In genomic region chr1:156152628-156153027, GRCh38 we compare ENCODE assay signal across 17 cellular contexts. TPM values are rescaled to one million over a fixed set of nuclear protein-coding genes. Genes with fewer than 3 reads are reported as not detected.
A peak's percentile ranks its signal among the peaks of the same experiment; 100 is the strongest.
DNase-seq lines count a peak whose midpoint lies in the region; ATAC-seq and TF ChIP-seq lines count a peak whose summit lies in the region.
"Had no signal": no experiment of that assay in that cellular context is flagged by ENCODE, and none has a peak within 500 bp of the region (broad histone marks: within the 10 kb centered on the region; RNA-seq: fewer than 3 reads in every experiment).

No MANE protein-coding gene starts in this region.

- H3K36me3 Mint-ChIP-seq in HFFc6 (ENCODE audit: low read depth) (no peaks in the 10 kb centered on the region), nephron progenitor cell (ENCODE audit: low read depth) (no peaks in the 10 kb centered on the region)
- H3K36me3 Mint-ChIP-seq in activated naive CD8-positive, alpha-beta T cell treated with anti-CD3 and anti-CD28 coated beads for 36 hours = no peaks in the 10 kb centered on the region
- H3K36me3 Mint-ChIP-seq: CD8-positive, alpha-beta T cell; IgD-negative memory B cell had no signal

- peak overlapping the region; percentile 10; the same call in 1 of the 2 replicates for H3K27ac Mint-ChIP-seq in HFFc6
- H3K27ac Mint-ChIP-seq in activated naive CD8-positive, alpha-beta T cell treated with anti-CD3 and anti-CD28 coated beads for 36 hours = peak overlapping the region; percentile 83
- H3K27ac Mint-ChIP-seq in nephron progenitor cell = peak overlapping the region; percentile 89
- H3K27ac Mint-ChIP-seq: CD8-positive, alpha-beta T cell; IgD-negative memory B cell had no signal

- H3K4me1 Mint-ChIP-seq in HFFc6 (ENCODE audit: low read depth) (peaks cover 39% of the 10 kb centered on the region), nephron progenitor cell (peaks cover 66% of the 10 kb centered on the region)
- H3K4me1 Mint-ChIP-seq in activated naive CD8-positive, alpha-beta T cell treated with anti-CD3 and anti-CD28 coated beads for 36 hours = peaks cover 71% of the 10 kb centered on the region

- TF ChIP-seq CTCF in HFFc6 (IDR thresholded peaks at IDR 0.05) (no peak), nephron progenitor cell (IDR thresholded peaks at IDR 0.05) (no peak)

- H3K4me3 Mint-ChIP-seq in HFFc6 (peak overlapping the region; percentile 51), nephron progenitor cell (no peak overlapping the region)
- H3K4me3 Mint-ChIP-seq in activated naive CD8-positive, alpha-beta T cell treated with anti-CD3 and anti-CD28 coated beads for 36 hours = peak overlapping the region; percentile 20
- H3K4me3 Mint-ChIP-seq: CD8-positive, alpha-beta T cell had no signal

- in situ Hi-C loops in Caki2 (cut with HindIII; ENCODE audit: low pct_unique_long_range_greater_than_20kb, low sequenced_read_pairs) = no loop called here

- peaks cover 28% of the 10 kb centered on the region for H3K27me3 Mint-ChIP-seq in HFFc6 (ENCODE audit: insufficient read depth)
- H3K27me3 Mint-ChIP-seq in activated naive CD8-positive, alpha-beta T cell treated with anti-CD3 and anti-CD28 coated beads for 36 hours = peaks cover 3% of the 10 kb centered on the region
- H3K27me3 Mint-ChIP-seq in nephron progenitor cell (ENCODE audit: low read depth, poor library complexity) = peaks cover 58% of the 10 kb centered on the region

- DNase-seq in Caki2 (ENCODE audit: low read depth) = peak; percentile 78
- DNase-seq in HFFc6 = no peak
- DNase-seq in activated naive CD8-positive, alpha-beta T cell treated with anti-CD3 and anti-CD28 coated beads for 36 hours = no peak
- peak; percentile 25 for DNase-seq in nephron progenitor cell
- no peak for DNase-seq in SIG-M5 (lab: John Stamatoyannopoulos, UW)
- DNase-seq in activated CD8-positive, alpha-beta memory T cell treated with anti-CD3 and anti-CD28 coated beads for 24 hours = no peak
- DNase-seq: activated CD4-positive, alpha-beta T cell treated with anti-CD3 and anti-CD28 coated beads, Interleukin-2, amount 50 U/mL, for 4 hours; CD8-positive, alpha-beta T cell; NCI-H1417; NCI-H446 treated with DMSO at 0.1 percent for 48 hours; RPMI8226; stimulated activated CD4-positive, alpha-beta T cell treated with anti-CD3 and anti-CD28 coated beads, Interleukin-4, amount 100 ng/mL, for 1 hour; stimulated activated naive CD4-positive, alpha-beta T cell treated with Interleukin-2 at 50 U/mL for 16 hours had no signal

- ATAC-seq in HG03342 (IDR thresholded peaks at IDR 0.05; ENCODE audit: unreplicated experiment) = no peak
- no peak for ATAC-seq in GM19455 (IDR thresholded peaks at IDR 0.05; ENCODE audit: unreplicated experiment)
- ATAC-seq: CD8-positive, alpha-beta T cell; HCT116 had no signal

- H3K9me3 Mint-ChIP-seq in HFFc6 = no peaks in the 10 kb centered on the region
- no peaks in the 10 kb centered on the region for H3K9me3 Mint-ChIP-seq in activated naive CD8-positive, alpha-beta T cell treated with anti-CD3 and anti-CD28 coated beads for 36 hours
- no peaks in the 10 kb centered on the region for H3K9me3 Mint-ChIP-seq in nephron progenitor cell
- H3K9me3 Mint-ChIP-seq: CD8-positive, alpha-beta T cell; IgD-negative memory B cell had no signal

RNA-seq across cellular contexts. Expression of gene SEMA4A, which starts 0.8 kb away (rescaled TPM):
- 1.9 and 2.0 TPM in 2 replicates for total RNA-seq in Caki2 (2014; rRNA removed; shearing (Covaris generic); ENCODE audit: low replicate concordance)
- total RNA-seq in HFFc6 (2021; fragmentation: NEBNext Ultra II Directional; extraction: Animal tissue kit (Norgen Biotek cat#: 25700)) = 1 to 10 TPM in 2 of 6 experiments, under 1 TPM in 4; 0.71 to 1.1 (median 0.83) TPM
- 10 to 100 TPM; 13.2 to 16.1 TPM for total RNA-seq in activated naive CD8-positive, alpha-beta T cell treated with anti-CD3 and anti-CD28 coated beads for 36 hours

RNA-seq across cellular contexts. Expression of gene LMNA, which starts 38.1 kb away (rescaled TPM):
- total RNA-seq in Caki2 (2014; rRNA removed; shearing (Covaris generic); ENCODE audit: low replicate concordance) = 652 and 715 TPM in 2 replicates
- 1,000 to 10,000 TPM; 1,238 to 1,664 (median 1,535) TPM for total RNA-seq in HFFc6 (2021; fragmentation: NEBNext Ultra II Directional; extraction: Animal tissue kit (Norgen Biotek cat#: 25700))
- 10 to 100 TPM; 32.3 to 37.8 TPM for total RNA-seq in activated naive CD8-positive, alpha-beta T cell treated with anti-CD3 and anti-CD28 coated beads for 36 hours

RNA-seq across cellular contexts. Expression of gene SLC25A44, which starts 41.3 kb away (rescaled TPM):
- total RNA-seq in Caki2 (2014; rRNA removed; shearing (Covaris generic); ENCODE audit: low replicate concordance) = 11.8 and 15.9 TPM in 2 replicates
- 10 to 100 TPM; 19.6 to 25.2 (median 23.4) TPM for total RNA-seq in HFFc6 (2021; fragmentation: NEBNext Ultra II Directional; extraction: Animal tissue kit (Norgen Biotek cat#: 25700))
- total RNA-seq in activated naive CD8-positive, alpha-beta T cell treated with anti-CD3 and anti-CD28 coated beads for 36 hours = 10 to 100 TPM; 55.0 to 60.7 TPM

Comparison
In these comparisons a context has a peak if more than half of its experiments do, and no peak if none do; other contexts are left out.
1. DNase-seq: peak in Caki2 (single experiment) and nephron progenitor cell (single experiment); none in HFFc6 (single experiment), activated naive CD8-positive, alpha-beta T cell treated with anti-CD3 and anti-CD28 coated beads for 36 hours (single experiment), SIG-M5 (single experiment) and activated CD8-positive, alpha-beta memory T cell treated with anti-CD3 and anti-CD28 coated beads for 24 hours (single experiment).
2. H3K27ac Mint-ChIP-seq: peak in every context shown above with its lines; median percentile 89 in nephron progenitor cell; 83 in activated naive CD8-positive, alpha-beta T cell treated with anti-CD3 and anti-CD28 coated beads for 36 hours; 10 in HFFc6.
3. RNA of gene LMNA, which starts 38.1 kb away (total RNA-seq): 1,238 to 1,664 TPM in HFFc6 and 652 to 715 TPM in Caki2; 32.3 to 37.8 TPM in activated naive CD8-positive, alpha-beta T cell treated with anti-CD3 and anti-CD28 coated beads for 36 hours; every median in the first group is over 10 times any median in the second.